ENCODE assay signal across 13 cellular contexts in the genomic region with DNA sequence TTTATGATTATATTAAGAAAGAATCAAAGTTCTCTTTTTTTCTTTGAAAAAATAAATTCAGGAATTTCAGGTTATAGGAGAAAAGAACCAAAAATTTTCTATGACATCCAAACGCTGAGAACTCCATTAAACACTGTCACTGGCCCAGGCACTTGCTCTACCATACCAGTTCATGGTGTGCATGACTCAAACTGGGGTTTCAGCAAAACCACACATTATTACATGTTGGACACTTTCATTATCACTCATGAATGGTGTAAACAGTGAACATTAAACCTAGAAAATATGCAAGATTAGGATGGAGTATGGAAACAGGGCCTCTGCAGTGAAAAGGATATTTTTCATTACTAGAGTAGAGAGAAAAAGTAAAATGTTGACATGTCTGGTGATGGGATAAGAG.
A peak's percentile ranks its signal among the peaks of the same experiment; 100 is the strongest.
DNase-seq lines count a peak whose midpoint lies in the region; ATAC-seq, FAIRE-seq and TF ChIP-seq lines count a peak whose summit lies in the region.
"Had no signal": no experiment of that assay in that cellular context is flagged by ENCODE, and none has a peak within 500 bp of the region (broad histone marks: within the 10 kb centered on the region; RNA-seq: fewer than 3 reads in every experiment).

No MANE protein-coding gene starts in this region.

- peak; percentile 9 for DNase-seq in GM12878 (ENCODE audit: low read depth, low spot score)
- DNase-seq in endodermal cell, result no peak
- DNase-seq in PC-3, result no peak
- DNase-seq in stimulated activated CD8-positive, alpha-beta memory T cell treated with anti-CD3 and anti-CD28 coated beads, Interleukin-4, amount 100 ng/mL, for 48 hours, result no peak
- DNase-seq: activated T-cell treated with anti-CD3 and anti-CD28 coated beads for 4 hours, body of pancreas, mesenchymal stem cell, NCI-H1436 treated with DMSO at 0.1 percent for 48 hours, PC-9, T-helper 9 cell had no signal

- H3K36me3 Mint-ChIP-seq in endodermal cell (ENCODE audit: low read depth), result no peaks in the 10 kb centered on the region

- no peaks in the 10 kb centered on the region for H3K4me1 ChIP-seq in GM12878 (ENCODE audit: control insufficient read depth, insufficient read depth, low read length)
- H3K4me1 ChIP-seq in endodermal cell (ENCODE audit: control insufficient read depth, insufficient read depth, low read length), result no peaks in the 10 kb centered on the region
- H3K4me1 ChIP-seq in PC-3 (ENCODE audit: insufficient read depth, low read length), result no peaks in the 10 kb centered on the region
- H3K4me1 ChIP-seq: body of pancreas had no signal

- H3K9me3 ChIP-seq in GM12878 (replicated peaks; ENCODE audit: control insufficient read depth, insufficient read depth, low read length), result peaks cover 2% of the 10 kb centered on the region; the same call in 2 of the 3 replicates
- H3K9me3 ChIP-seq in endodermal cell (ENCODE audit: control insufficient read depth, low read length), result peaks cover 17% of the 10 kb centered on the region
- peaks cover 4% of the 10 kb centered on the region; the same call in 1 of the 2 replicates for H3K9me3 ChIP-seq in PC-3 (ENCODE audit: low read length)
- H3K9me3 ChIP-seq: body of pancreas had no signal

- no peaks in the 10 kb centered on the region for H3F3A ChIP-seq in PC-3 (ENCODE audit: low read length, unreplicated experiment)

- no peak for FAIRE-seq in GM12878 (lab: Jason Lieb, UNC)

- no peak overlapping the region for H3K4me3 Mint-ChIP-seq in endodermal cell

- TF ChIP-seq POLR2A in GM12878 (IDR thresholded peaks at IDR 0.05; ENCODE audit: low read depth, low read length), result no peak

- peaks cover 23% of the 10 kb centered on the region for H3K9me3 Mint-ChIP-seq in endodermal cell

- H3K27ac ChIP-seq in GM12878 (ENCODE audit: control insufficient read depth, insufficient read depth) (no peak overlapping the region), endodermal cell (ENCODE audit: low read depth, low read length) (no peak overlapping the region), PC-3 (ENCODE audit: low read length) (no peak overlapping the region)
- H3K27ac ChIP-seq: body of pancreas, PC-9 had no signal

- no peak overlapping the region for H3K9ac ChIP-seq in GM12878 (ENCODE audit: control insufficient read depth, insufficient read depth, low read length)
- no peak overlapping the region for H3K9ac ChIP-seq in endodermal cell (ENCODE audit: extremely low read depth, low read length, poor library complexity, severe bottlenecking)
- no peak overlapping the region for H3K9ac ChIP-seq in PC-3 (ENCODE audit: low read length)

- SMC1A ChIA-PET in GM12878 (lab: Charles Lee; ENCODE audit: uncharacterized antibody, unreplicated experiment), result no interaction called here

- intact Hi-C loops in GM12878 (cut with micrococcal nuclease; ENCODE audit: unreplicated experiment) (no loop called here), PC-3 (cut with micrococcal nuclease) (no loop called here)

- H2AFZ ChIP-seq in GM12878 (ENCODE audit: control insufficient read depth, low read depth, low read length), result no peak overlapping the region
- no peak overlapping the region for H2AFZ ChIP-seq in PC-3 (ENCODE audit: low read length)
- H2AFZ ChIP-seq: PC-9 had no signal

- CTCF ChIA-PET in GM12878 (lab: Yijun Ruan, JAX), result interaction anchor here (0.7 kb wide), 1 partner anchor 61 kb away, joined by 3 read pairs; no protein-coding TSS in a partner anchor
- CTCF ChIA-PET in PC-3 (lab: Charles Lee), result no interaction called here

- H3K9me2 ChIP-seq in PC-3 (replicated peaks; ENCODE audit: low read length), result no peaks in the 10 kb centered on the region

- no peak overlapping the region for H3K4me3 ChIP-seq in GM12878
- no peak overlapping the region for H3K4me3 ChIP-seq in endodermal cell (ENCODE audit: low read length)
- H3K4me3 ChIP-seq in PC-3 (ENCODE audit: low read length), result no peak overlapping the region
- H3K4me3 ChIP-seq: body of pancreas, PC-9 had no signal

- RAD21 ChIA-PET in GM12878 (lab: Charles Lee; ENCODE audit: unreplicated experiment), result no interaction called here

- WGBS in GM12878 (ENCODE audit: insufficient coverage, insufficient replicate concordance, low lambda C conversion rate, missing lambda C conversion rate), result 0% methylated on average over 1 of the region's 1 CpG
- WGBS in endodermal cell (ENCODE audit: insufficient coverage in 1 of 2, insufficient read length in 1 of 2), 2 experiments, result 95% methylated on average over 1 of the region's 1 CpG; no CpG with 5 or more reads in 1 of the 2 experiments

- TF ChIP-seq RAD21 in GM12878 (IDR thresholded peaks at IDR 0.05; ENCODE audit: insufficient read depth, low read depth, low read length), result no peak

- BruUV-seq in GM12878 (replicated peaks; lab: Mats Ljungman, UMichigan), result no TSS peak
- no TSS peak for BruUV-seq in PC-3 (replicated peaks; lab: Mats Ljungman, UMichigan)

- POLR2A ChIA-PET in GM12878 (lab: Charles Lee), result no interaction called here
- POLR2A ChIA-PET in PC-3 (lab: Charles Lee; ENCODE audit: unreplicated experiment), result no interaction called here

- in situ Hi-C loops in GM12878 (cut with MboI), result no loop called here

- TF ChIP-seq CTCF in GM12878 (IDR thresholded peaks at IDR 0.05 in 2 of 3, conservative IDR thresholded peaks at IDR 0.05 in 1 of 3; ENCODE audit: control insufficient read depth in 2 of 3, extremely low read depth in 1 of 3, insufficient read depth in 1 of 3, low read depth in 3 of 3, low read length in 3 of 3), result no peak
- no peak for TF ChIP-seq CTCF in endodermal cell (conservative IDR thresholded peaks at IDR 0.05)
- TF ChIP-seq CTCF in PC-3 (conservative IDR thresholded peaks at IDR 0.05; ENCODE audit: low read depth, low read length), result no peak

- H3K4me2 ChIP-seq in GM12878 (ENCODE audit: control insufficient read depth, insufficient read depth), result no peak overlapping the region
- H3K4me2 ChIP-seq in PC-3 (ENCODE audit: low read length), result no peak overlapping the region
- H3K4me2 ChIP-seq: PC-9 had no signal

- no peaks in the 10 kb centered on the region for H3K27me3 Mint-ChIP-seq in endodermal cell (ENCODE audit: insufficient read depth)

- H4K20me1 ChIP-seq in GM12878 (ENCODE audit: control insufficient read depth, insufficient read depth) (no peaks in the 10 kb centered on the region), PC-3 (ENCODE audit: low read length) (no peaks in the 10 kb centered on the region)

- peak; percentile 100 for ATAC-seq in GM19023 (IDR thresholded peaks at IDR 0.05; ENCODE audit: unreplicated experiment)
- peak; percentile 100 for ATAC-seq in GM21723 (IDR thresholded peaks at IDR 0.05; ENCODE audit: unreplicated experiment)
- ATAC-seq in HG03108 (IDR thresholded peaks at IDR 0.05; ENCODE audit: unreplicated experiment), result peak; percentile 100
- ATAC-seq in GM12878, result peak; percentile 89
- ATAC-seq in PC-3, result no peak
- ATAC-seq: body of pancreas had no signal

- no peaks in the 10 kb centered on the region for H3K4me1 Mint-ChIP-seq in endodermal cell

- H3K36me3 ChIP-seq in GM12878 (ENCODE audit: control insufficient read depth in 2 of 2, insufficient read depth in 2 of 2, low read length in 1 of 2), result no peaks in the 10 kb centered on the region
- no peaks in the 10 kb centered on the region for H3K36me3 ChIP-seq in endodermal cell (ENCODE audit: control insufficient read depth, insufficient read depth, low read length)
- no peaks in the 10 kb centered on the region for H3K36me3 ChIP-seq in PC-3 (ENCODE audit: low read depth, low read length)

- TF ChIP-seq EP300 in GM12878 (IDR thresholded peaks at IDR 0.05; ENCODE audit: borderline replicate concordance in 1 of 2, control insufficient read depth in 1 of 2, low read depth in 2 of 2, low read length in 2 of 2), result peak; percentile 26 to 54; a peak in 1 of 4 replicates

- H3K27ac Mint-ChIP-seq in endodermal cell, result no peak overlapping the region

- H3K79me2 ChIP-seq in GM12878 (ENCODE audit: control insufficient read depth, insufficient read depth, low read length) (no peaks in the 10 kb centered on the region), PC-3 (ENCODE audit: low read length) (no peaks in the 10 kb centered on the region)

- no peaks in the 10 kb centered on the region for H3K27me3 ChIP-seq in GM12878 (replicated peaks in 1 of 2; ENCODE audit: control insufficient read depth in 2 of 2, insufficient read depth in 2 of 2, low read length in 1 of 2)
- no peaks in the 10 kb centered on the region for H3K27me3 ChIP-seq in endodermal cell (ENCODE audit: control insufficient read depth, insufficient read depth, low read length, poor library complexity, severe bottlenecking)
- H3K27me3 ChIP-seq in PC-3 (ENCODE audit: low read length), result no peaks in the 10 kb centered on the region
- H3K27me3 ChIP-seq: body of pancreas had no signal

TF ChIP-seq in GM12878, 131 proteins besides CTCF, POLR2A, EP300 and RAD21 (continues in another document):
- no peak for TF ChIP-seq ZNF384 (IDR thresholded peaks at IDR 0.05; ENCODE audit: borderline replicate concordance, low read depth, low read length)
- no peak for TF ChIP-seq SMC3 (IDR thresholded peaks at IDR 0.05; ENCODE audit: borderline replicate concordance, low read length)
- no peak for TF ChIP-seq ESRRA (IDR thresholded peaks at IDR 0.05; ENCODE audit: low read length)
- TF ChIP-seq GABPA (IDR thresholded peaks at IDR 0.05; ENCODE audit: low read depth), result peak; percentile 34; the same call in 1 of the 2 replicates
- TF ChIP-seq MTA2 (IDR thresholded peaks at IDR 0.05; ENCODE audit: low read depth), result 0 out of 2 replicates have a peak, but pooled peaks have one; percentile 14
- no peak for TF ChIP-seq MEF2B (IDR thresholded peaks at IDR 0.05; ENCODE audit: partially characterized antibody, poor library complexity, severe bottlenecking)
- no peak for TF ChIP-seq RAD51 (IDR thresholded peaks at IDR 0.05)
- peak; percentile 74; the same call in 1 of the 2 replicates for TF ChIP-seq ZBED1 (IDR thresholded peaks at IDR 0.05; ENCODE audit: borderline replicate concordance)
- 0 out of 4 replicates have a peak, but pooled peaks of 1 of the 2 experiments have one; percentile 48 for TF ChIP-seq SRF (IDR thresholded peaks at IDR 0.05; ENCODE audit: low read depth in 2 of 2, low read length in 2 of 2)
- TF ChIP-seq, protein P1, sequence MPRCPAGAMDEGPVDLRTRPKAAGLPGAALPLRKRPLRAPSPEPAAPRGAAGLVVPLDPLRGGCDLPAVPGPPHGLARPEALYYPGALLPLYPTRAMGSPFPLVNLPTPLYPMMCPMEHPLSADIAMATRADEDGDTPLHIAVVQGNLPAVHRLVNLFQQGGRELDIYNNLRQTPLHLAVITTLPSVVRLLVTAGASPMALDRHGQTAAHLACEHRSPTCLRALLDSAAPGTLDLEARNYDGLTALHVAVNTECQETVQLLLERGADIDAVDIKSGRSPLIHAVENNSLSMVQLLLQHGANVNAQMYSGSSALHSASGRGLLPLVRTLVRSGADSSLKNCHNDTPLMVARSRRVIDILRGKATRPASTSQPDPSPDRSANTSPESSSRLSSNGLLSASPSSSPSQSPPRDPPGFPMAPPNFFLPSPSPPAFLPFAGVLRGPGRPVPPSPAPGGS (IDR thresholded peaks at IDR 0.05; ENCODE audit: borderline replicate concordance, insufficient read depth, low read depth, low read length, poor library complexity, severe bottlenecking), result peak; percentile 36
- TF ChIP-seq SP1 (IDR thresholded peaks at IDR 0.05; ENCODE audit: low read depth, low read length), result no peak
